In genomic region chr9:137349471-137350033, GRCh38 we compare ENCODE assay signal across 2 cellular contexts.
TF ChIP-seq lines count a peak whose summit lies in the region.

No MANE protein-coding gene starts in this region.

TF ChIP-seq in SK-N-SH, 30 proteins besides CTCF, POLR2A, EP300 and RAD21 (continued from another document):
- TF ChIP-seq REST (IDR thresholded peaks at IDR 0.05; ENCODE audit: low read depth, low read length) = no peak
- TF ChIP-seq RXRA (IDR thresholded peaks at IDR 0.05; ENCODE audit: borderline replicate concordance, low read depth) = no peak
- TF ChIP-seq, protein P1, sequence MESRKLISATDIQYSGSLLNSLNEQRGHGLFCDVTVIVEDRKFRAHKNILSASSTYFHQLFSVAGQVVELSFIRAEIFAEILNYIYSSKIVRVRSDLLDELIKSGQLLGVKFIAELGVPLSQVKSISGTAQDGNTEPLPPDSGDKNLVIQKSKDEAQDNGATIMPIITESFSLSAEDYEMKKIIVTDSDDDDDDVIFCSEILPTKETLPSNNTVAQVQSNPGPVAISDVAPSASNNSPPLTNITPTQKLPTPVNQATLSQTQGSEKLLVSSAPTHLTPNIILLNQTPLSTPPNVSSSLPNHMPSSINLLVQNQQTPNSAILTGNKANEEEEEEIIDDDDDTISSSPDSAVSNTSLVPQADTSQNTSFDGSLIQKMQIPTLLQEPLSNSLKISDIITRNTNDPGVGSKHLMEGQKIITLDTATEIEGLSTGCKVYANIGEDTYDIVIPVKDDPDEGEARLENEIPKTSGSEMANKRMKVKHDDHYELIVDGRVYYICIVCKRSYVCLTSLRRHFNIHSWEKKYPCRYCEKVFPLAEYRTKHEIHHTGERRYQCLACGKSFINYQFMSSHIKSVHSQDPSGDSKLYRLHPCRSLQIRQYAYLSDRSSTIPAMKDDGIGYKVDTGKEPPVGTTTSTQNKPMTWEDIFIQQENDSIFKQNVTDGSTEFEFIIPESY (IDR thresholded peaks at IDR 0.05; ENCODE audit: borderline replicate concordance, low read depth) = no peak
- TF ChIP-seq MXI1 (IDR thresholded peaks at IDR 0.05; ENCODE audit: low read depth, low read length) = no peak
- no peak for TF ChIP-seq EZH2phosphoT487 (IDR thresholded peaks at IDR 0.05; ENCODE audit: borderline replicate concordance, low read depth)
- no peak for TF ChIP-seq JUND (IDR thresholded peaks at IDR 0.05)
- TF ChIP-seq TEAD4 (IDR thresholded peaks at IDR 0.05; ENCODE audit: borderline replicate concordance, insufficient read depth) = no peak
- no peak for TF ChIP-seq CHD2 (IDR thresholded peaks at IDR 0.05; ENCODE audit: low read length, partially characterized antibody)
- no peak for TF ChIP-seq GABPA (IDR thresholded peaks at IDR 0.05; ENCODE audit: low read depth)

TF ChIP-seq in SK-N-SH treated with all-trans-retinoic acid at 6 μM for 48 hours, 23 proteins besides CTCF, POLR2A, EP300 and RAD21 (continued from another document):
- no peak for TF ChIP-seq PPARA (CRISPR knock-in tag; IDR thresholded peaks at IDR 0.05; ENCODE audit: borderline replicate concordance)
- TF ChIP-seq PATZ1 (CRISPR knock-in tag; IDR thresholded peaks at IDR 0.05; ENCODE audit: borderline replicate concordance) = no peak
- no peak for TF ChIP-seq TCF4 (CRISPR knock-in tag; IDR thresholded peaks at IDR 0.05; ENCODE audit: borderline replicate concordance)
- no peak for TF ChIP-seq TSHZ2 (CRISPR knock-in tag; IDR thresholded peaks at IDR 0.05)
- TF ChIP-seq GLIS3 (CRISPR knock-in tag; IDR thresholded peaks at IDR 0.05) = no peak
- no peak for TF ChIP-seq ZNF8 (CRISPR knock-in tag; IDR thresholded peaks at IDR 0.05)
- no peak for TF ChIP-seq ARNTL (CRISPR knock-in tag; IDR thresholded peaks at IDR 0.05; ENCODE audit: borderline replicate concordance, low read depth)
- TF ChIP-seq CSDC2 (CRISPR knock-in tag; IDR thresholded peaks at IDR 0.05) = no peak
- no peak for TF ChIP-seq ZFP3 (CRISPR knock-in tag; IDR thresholded peaks at IDR 0.05)
